In the genomic region with DNA sequence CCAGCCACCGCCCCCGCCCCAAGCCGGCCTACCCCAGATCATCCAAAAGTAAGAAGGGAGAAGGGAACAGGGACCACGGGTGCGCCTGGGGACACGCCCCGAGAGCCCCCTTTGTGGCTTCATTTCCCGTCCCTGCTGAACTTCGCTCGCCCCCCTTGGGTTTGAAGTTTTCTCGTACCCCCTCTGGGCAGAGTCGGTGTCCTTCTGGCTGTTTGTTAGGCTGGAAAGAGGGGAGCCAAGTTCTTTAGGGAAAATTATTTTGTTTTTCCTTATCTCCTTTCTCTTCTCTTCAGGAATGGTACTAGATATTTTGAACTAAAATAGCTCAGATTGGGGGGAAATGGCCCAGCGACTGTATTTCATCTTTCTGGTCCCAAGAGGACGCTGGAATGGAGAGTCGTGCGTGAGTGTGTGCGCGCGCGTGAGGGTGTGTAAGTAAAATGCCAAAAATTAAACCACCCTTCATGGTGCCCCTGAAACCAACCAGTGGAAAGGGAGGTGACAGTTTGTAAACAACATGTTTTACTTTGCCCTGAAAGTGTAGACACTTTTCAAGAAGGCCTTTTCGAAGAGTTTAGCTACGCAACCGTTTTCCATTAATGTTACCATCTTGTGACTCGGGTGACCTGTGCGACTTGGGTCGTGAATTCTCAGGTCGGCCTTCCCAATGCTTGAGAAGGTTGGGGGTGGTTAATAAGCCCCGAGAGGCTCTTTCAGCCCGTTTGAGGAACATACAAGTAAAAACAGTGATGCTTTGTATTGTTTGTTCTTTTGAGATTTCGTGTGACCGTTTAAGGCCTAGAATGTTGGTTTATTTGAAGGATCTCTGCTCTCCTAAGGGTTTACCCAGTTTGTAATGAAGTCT, we compare ENCODE assay signal across 10 cellular contexts. TPM values are rescaled to one million over a fixed set of nuclear protein-coding genes. Genes with fewer than 3 reads are reported as not detected.
DNase-seq lines count a peak whose midpoint lies in the region; ATAC-seq and TF ChIP-seq lines count a peak whose summit lies in the region.
"Had no signal": no experiment of that assay in that cellular context is flagged by ENCODE, and none has a peak within 500 bp of the region (broad histone marks: within the 10 kb centered on the region; RNA-seq: fewer than 3 reads in every experiment).

No MANE protein-coding gene starts in this region.

- H3K27me3 ChIP-seq in iPS-15b (ENCODE audit: control insufficient read depth, insufficient read depth, low read length) = peaks cover 58% of the 10 kb centered on the region
- peaks cover 25 to 54% of the 10 kb centered on the region in 2 donors for H3K27me3 ChIP-seq in stomach smooth muscle (ENCODE audit: control insufficient read depth in 1 of 2, insufficient read depth in 2 of 2, low read length in 2 of 2)

- H3K4me3 Mint-ChIP-seq in T-helper 1 cell treated with Interleukin-12 subunit alpha and Interleukin-12 subunit beta and Interleukin-4 antibody, amounts not matched to agents 30 μg/mL and 1 μg/mL, for 36 hours = peak overlapping the region; percentile 56
- peak overlapping the region; percentile 58 for H3K4me3 Mint-ChIP-seq in activated B cell treated with CpG ODN at 0.5 μM for 24 hours

- H3K4me1 ChIP-seq in iPS-15b (ENCODE audit: control insufficient read depth, insufficient read depth, low read length) (peaks cover 23% of the 10 kb centered on the region), stomach smooth muscle (ENCODE audit: control insufficient read depth, insufficient read depth, low read length) (peaks cover 13% of the 10 kb centered on the region)

- DNase-seq in T-helper 1 cell (no peak), activated B cell treated with CpG ODN at 0.5 μM for 24 hours (no peak), NAMALWA (ENCODE audit: low spot score) (no peak), NCI-H2029 treated with DMSO at 0.1 percent for 48 hours (lab: John Stamatoyannopoulos, UW) (no peak), Ammon's horn (ENCODE audit: low spot score) (no peak)
- DNase-seq: activated gamma-delta T cell treated with Interleukin-2 at 50 U/mL for 16 hours, midbrain had no signal

- POLR2A ChIA-PET in activated B cell treated with CpG ODN at 0.5 μM for 24 hours (lab: Charles Lee) = no interaction called here

- intact Hi-C loops in activated B cell treated with CpG ODN at 0.5 μM for 24 hours (cut with micrococcal nuclease) = no loop called here

- H3K9ac ChIP-seq in iPS-15b (ENCODE audit: low read depth, low read length) (no peak overlapping the region), stomach smooth muscle (ENCODE audit: low read length in 2 of 2) (no peak overlapping the region)

- H3K36me3 ChIP-seq in iPS-15b (ENCODE audit: control insufficient read depth, insufficient read depth, low read length) (no peaks in the 10 kb centered on the region), stomach smooth muscle (ENCODE audit: control insufficient read depth in 2 of 2, insufficient read depth in 2 of 2, low read length in 2 of 2) (no peaks in the 10 kb centered on the region)

- H3K27ac ChIP-seq in stomach smooth muscle (ENCODE audit: low read length) = peak overlapping the region; percentile 31

- H3K27ac Mint-ChIP-seq in T-helper 1 cell treated with Interleukin-12 subunit alpha and Interleukin-12 subunit beta and Interleukin-4 antibody, amounts not matched to agents 30 μg/mL and 1 μg/mL, for 36 hours = no peak overlapping the region
- no peak overlapping the region for H3K27ac Mint-ChIP-seq in activated B cell treated with CpG ODN at 0.5 μM for 24 hours

- peaks cover 74% of the 10 kb centered on the region for H3K27me3 Mint-ChIP-seq in T-helper 1 cell treated with Interleukin-12 subunit alpha and Interleukin-12 subunit beta and Interleukin-4 antibody, amounts not matched to agents 30 μg/mL and 1 μg/mL, for 36 hours (ENCODE audit: low read depth)
- H3K27me3 Mint-ChIP-seq in activated B cell treated with CpG ODN at 0.5 μM for 24 hours = peaks cover 47% of the 10 kb centered on the region

- H3K36me3 Mint-ChIP-seq in T-helper 1 cell treated with Interleukin-12 subunit alpha and Interleukin-12 subunit beta and Interleukin-4 antibody, amounts not matched to agents 30 μg/mL and 1 μg/mL, for 36 hours (ENCODE audit: low read depth) = peaks cover 2% of the 10 kb centered on the region
- H3K36me3 Mint-ChIP-seq in activated B cell treated with CpG ODN at 0.5 μM for 24 hours (ENCODE audit: low read depth) = no peaks in the 10 kb centered on the region

- peaks cover 11% of the 10 kb centered on the region for H3K4me1 Mint-ChIP-seq in T-helper 1 cell treated with Interleukin-12 subunit alpha and Interleukin-12 subunit beta and Interleukin-4 antibody, amounts not matched to agents 30 μg/mL and 1 μg/mL, for 36 hours (ENCODE audit: low read depth)
- H3K4me1 Mint-ChIP-seq in activated B cell treated with CpG ODN at 0.5 μM for 24 hours = peaks cover 24% of the 10 kb centered on the region

- no peaks in the 10 kb centered on the region for H3K9me3 Mint-ChIP-seq in T-helper 1 cell treated with Interleukin-12 subunit alpha and Interleukin-12 subunit beta and Interleukin-4 antibody, amounts not matched to agents 30 μg/mL and 1 μg/mL, for 36 hours
- H3K9me3 Mint-ChIP-seq in activated B cell treated with CpG ODN at 0.5 μM for 24 hours = no peaks in the 10 kb centered on the region

- H3K4me3 ChIP-seq in iPS-15b (ENCODE audit: low read depth, low read length) = peak overlapping the region; percentile 71
- peak overlapping the region in 1 of 2 donors; percentile 73 for H3K4me3 ChIP-seq in stomach smooth muscle (ENCODE audit: low read length in 2 of 2)

- ATAC-seq in activated B cell treated with CpG ODN at 0.5 μM for 24 hours (ENCODE audit: low read depth) = no peak

- CTCF ChIA-PET in activated B cell treated with CpG ODN at 0.5 μM for 24 hours (lab: Charles Lee) = no interaction called here

- H3K9me3 ChIP-seq in iPS-15b (ENCODE audit: control insufficient read depth, insufficient read depth, low read length) = no peaks in the 10 kb centered on the region
- no peaks in the 10 kb centered on the region for H3K9me3 ChIP-seq in stomach smooth muscle (ENCODE audit: control insufficient read depth in 2 of 2, low read length in 2 of 2)

- no peak for TF ChIP-seq CTCF in activated B cell treated with CpG ODN at 0.5 μM for 24 hours (IDR thresholded peaks at IDR 0.05)

RNA-seq across cellular contexts. Expression of gene RBM20, which starts 0.7 kb away (rescaled TPM):
- total RNA-seq in activated B cell treated with CpG ODN at 0.5 μM for 24 hours = 0.02 TPM in 2 replicates
